5 cellular contexts compared by ENCODE assay signal in the genomic region with DNA sequence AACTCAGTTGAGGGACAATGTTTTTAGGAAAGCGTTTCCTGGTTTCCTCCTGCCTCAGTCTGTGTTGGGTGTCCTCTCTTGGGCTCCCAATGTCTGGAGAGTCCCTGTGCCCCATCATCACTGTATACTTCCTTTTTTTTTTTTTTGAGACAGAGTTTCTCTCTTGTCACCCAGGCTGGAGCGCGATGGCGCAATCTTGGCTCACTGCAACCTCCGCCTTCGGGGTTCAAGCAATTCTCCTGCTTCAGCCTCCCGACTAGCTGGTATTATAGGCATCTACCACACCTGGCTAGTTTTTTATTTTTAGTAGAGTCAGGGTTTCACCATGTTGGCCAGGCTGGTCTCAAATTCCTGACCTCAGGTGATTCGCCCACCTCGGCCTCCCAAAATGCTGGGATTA. TPM values are rescaled to one million over a fixed set of nuclear protein-coding genes. Genes with fewer than 3 reads are reported as not detected.
"Had no signal": no experiment of that assay in that cellular context is flagged by ENCODE, and none has a peak within 500 bp of the region (broad histone marks: within the 10 kb centered on the region; RNA-seq: fewer than 3 reads in every experiment).

No MANE protein-coding gene starts in this region.

RNA-seq across cellular contexts. Expression of gene TBX21, which starts 40.6 kb away (rescaled TPM):
- total RNA-seq: HT-29, IMR-90, M059J, NCI-H460, SJCRH30 had no signal
- polyA plus RNA-seq: IMR-90 had no signal

RNA-seq across cellular contexts. Expression of gene LRRC46, which starts 57.8 kb away (rescaled TPM):
- total RNA-seq: IMR-90 had no signal
